Comparison of ENCODE assay signal across 1 cellular context in the genomic region with DNA sequence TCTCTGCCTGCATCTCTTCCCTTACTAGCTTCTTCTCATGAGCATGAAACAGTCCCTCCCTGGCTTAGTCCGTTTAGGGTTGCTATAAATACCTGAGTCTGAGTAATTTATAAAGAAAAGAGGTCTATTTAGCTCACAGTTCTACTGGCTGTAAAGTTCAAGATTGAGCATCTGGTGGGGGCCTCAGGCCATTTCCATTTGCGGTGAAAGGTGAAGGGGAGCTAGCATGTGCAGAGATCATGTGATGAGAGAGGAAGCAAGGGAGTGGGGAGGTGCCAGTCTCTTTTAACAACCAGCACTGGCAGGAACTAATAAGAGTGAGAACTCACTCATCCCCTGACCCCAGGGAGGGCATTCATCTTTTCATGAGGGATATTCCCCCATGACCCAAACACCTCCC.
TF ChIP-seq lines count a peak whose summit lies in the region.

No MANE protein-coding gene starts in this region.

TF ChIP-seq in HEK293, 187 proteins besides CTCF, POLR2A, EP300 and RAD21 (continued from another document):
- TF ChIP-seq, protein P1, sequence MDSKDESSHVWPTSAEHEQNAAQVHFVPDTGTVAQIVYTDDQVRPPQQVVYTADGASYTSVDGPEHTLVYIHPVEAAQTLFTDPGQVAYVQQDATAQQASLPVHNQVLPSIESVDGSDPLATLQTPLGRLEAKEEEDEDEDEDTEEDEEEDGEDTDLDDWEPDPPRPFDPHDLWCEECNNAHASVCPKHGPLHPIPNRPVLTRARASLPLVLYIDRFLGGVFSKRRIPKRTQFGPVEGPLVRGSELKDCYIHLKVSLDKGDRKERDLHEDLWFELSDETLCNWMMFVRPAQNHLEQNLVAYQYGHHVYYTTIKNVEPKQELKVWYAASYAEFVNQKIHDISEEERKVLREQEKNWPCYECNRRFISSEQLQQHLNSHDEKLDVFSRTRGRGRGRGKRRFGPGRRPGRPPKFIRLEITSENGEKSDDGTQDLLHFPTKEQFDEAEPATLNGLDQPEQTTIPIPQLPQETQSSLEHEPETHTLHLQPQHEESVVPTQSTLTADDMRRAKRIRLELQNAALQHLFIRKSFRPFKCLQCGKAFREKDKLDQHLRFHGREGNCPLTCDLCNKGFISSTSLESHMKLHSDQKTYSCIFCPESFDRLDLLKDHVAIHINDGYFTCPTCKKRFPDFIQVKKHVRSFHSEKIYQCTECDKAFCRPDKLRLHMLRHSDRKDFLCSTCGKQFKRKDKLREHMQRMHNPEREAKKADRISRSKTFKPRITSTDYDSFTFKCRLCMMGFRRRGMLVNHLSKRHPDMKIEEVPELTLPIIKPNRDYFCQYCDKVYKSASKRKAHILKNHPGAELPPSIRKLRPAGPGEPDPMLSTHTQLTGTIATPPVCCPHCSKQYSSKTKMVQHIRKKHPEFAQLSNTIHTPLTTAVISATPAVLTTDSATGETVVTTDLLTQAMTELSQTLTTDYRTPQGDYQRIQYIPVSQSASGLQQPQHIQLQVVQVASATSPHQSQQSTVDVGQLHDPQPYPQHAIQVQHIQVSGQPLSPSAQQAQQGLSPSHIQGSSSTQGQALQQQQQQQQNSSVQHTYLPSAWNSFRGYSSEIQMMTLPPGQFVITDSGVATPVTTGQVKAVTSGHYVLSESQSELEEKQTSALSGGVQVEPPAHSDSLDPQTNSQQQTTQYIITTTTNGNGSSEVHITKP (tag by site-specific recombination; IDR thresholded peaks at IDR 0.05), result peak; percentile 61
- no peak for TF ChIP-seq ZNF211 (tag by site-specific recombination; IDR thresholded peaks at IDR 0.05; ENCODE audit: low read depth)
- TF ChIP-seq, protein P2, sequence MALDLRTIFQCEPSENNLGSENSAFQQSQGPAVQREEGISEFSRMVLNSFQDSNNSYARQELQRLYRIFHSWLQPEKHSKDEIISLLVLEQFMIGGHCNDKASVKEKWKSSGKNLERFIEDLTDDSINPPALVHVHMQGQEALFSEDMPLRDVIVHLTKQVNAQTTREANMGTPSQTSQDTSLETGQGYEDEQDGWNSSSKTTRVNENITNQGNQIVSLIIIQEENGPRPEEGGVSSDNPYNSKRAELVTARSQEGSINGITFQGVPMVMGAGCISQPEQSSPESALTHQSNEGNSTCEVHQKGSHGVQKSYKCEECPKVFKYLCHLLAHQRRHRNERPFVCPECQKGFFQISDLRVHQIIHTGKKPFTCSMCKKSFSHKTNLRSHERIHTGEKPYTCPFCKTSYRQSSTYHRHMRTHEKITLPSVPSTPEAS (tag by site-specific recombination; IDR thresholded peaks at IDR 0.05), result no peak
